ENCODE assay signal across 15 cellular contexts in genomic region chr3:195268608-195269309, GRCh38. TPM values are rescaled to one million over a fixed set of nuclear protein-coding genes. Genes with fewer than 3 reads are reported as not detected.
DNase-seq lines count a peak whose midpoint lies in the region; ATAC-seq, FAIRE-seq and TF ChIP-seq lines count a peak whose summit lies in the region.
"Had no signal": no experiment of that assay in that cellular context is flagged by ENCODE, and none has a peak within 500 bp of the region (broad histone marks: within the 10 kb centered on the region; RNA-seq: fewer than 3 reads in every experiment).

No MANE protein-coding gene starts in this region.

- H3K79me2 ChIP-seq in PC-3 (ENCODE audit: low read length): peaks cover 64% of the 10 kb centered on the region

- H3K27ac ChIP-seq in PC-3 (ENCODE audit: low read length) (no peak overlapping the region), foreskin keratinocyte (no peak overlapping the region), pancreas (no peak overlapping the region)
- H3K27ac ChIP-seq: lower lobe of right lung, uterus had no signal

- intact Hi-C loops in PC-3 (cut with micrococcal nuclease): no loop called here
- intact Hi-C loops in pancreas (cut with DNase I): loop anchor here in 1 of 3 donors (5.0 kb wide), 1 partner anchor 601 kb away; no protein-coding TSS in a partner anchor

- H3K4me3 Mint-ChIP-seq in activated T-cell treated with anti-CD3 and anti-CD28 coated beads, Interleukin-2, amount 50 U/mL, for 72 hours: peak overlapping the region; percentile 7 to 52
- H3K4me3 Mint-ChIP-seq in endothelial cell (ENCODE audit: unreplicated experiment): peak overlapping the region; percentile 72
- peak overlapping the region; percentile 77 for H3K4me3 Mint-ChIP-seq in stimulated activated effector memory CD8-positive, alpha-beta T cell treated with anti-CD3 and anti-CD28 coated beads, Interleukin-12 subunit alpha, Interleukin-12 subunit beta, amount 100 ng/mL, for 72 hours

- H3K27me3 Mint-ChIP-seq in activated T-cell treated with anti-CD3 and anti-CD28 coated beads, Interleukin-2, amount 50 U/mL, for 72 hours (ENCODE audit: low read depth): no peaks in the 10 kb centered on the region
- H3K27me3 Mint-ChIP-seq in endothelial cell (ENCODE audit: unreplicated experiment): peaks cover 18% of the 10 kb centered on the region

- H3K4me1 Mint-ChIP-seq in activated T-cell treated with anti-CD3 and anti-CD28 coated beads, Interleukin-2, amount 50 U/mL, for 72 hours (ENCODE audit: low read depth): peaks cover 24% of the 10 kb centered on the region
- H3K4me1 Mint-ChIP-seq in endothelial cell (ENCODE audit: unreplicated experiment): peaks cover 40% of the 10 kb centered on the region
- H3K4me1 Mint-ChIP-seq in stimulated activated effector memory CD8-positive, alpha-beta T cell treated with anti-CD3 and anti-CD28 coated beads, Interleukin-12 subunit alpha, Interleukin-12 subunit beta, amount 100 ng/mL, for 72 hours: peaks cover 30% of the 10 kb centered on the region

- no peak overlapping the region for H3K27ac Mint-ChIP-seq in activated T-cell treated with anti-CD3 and anti-CD28 coated beads, Interleukin-2, amount 50 U/mL, for 72 hours
- H3K27ac Mint-ChIP-seq in endothelial cell (ENCODE audit: unreplicated experiment): no peak overlapping the region
- peak overlapping the region; percentile 74 for H3K27ac Mint-ChIP-seq in stimulated activated effector memory CD8-positive, alpha-beta T cell treated with anti-CD3 and anti-CD28 coated beads, Interleukin-12 subunit alpha, Interleukin-12 subunit beta, amount 100 ng/mL, for 72 hours

- CTCF ChIA-PET in PC-3 (lab: Charles Lee): interaction anchor here (0.5 kb wide), 1 partner anchor 601 kb away, joined by 4 read pairs; no protein-coding TSS in a partner anchor

- no peaks in the 10 kb centered on the region for H3K9me2 ChIP-seq in PC-3 (replicated peaks; ENCODE audit: low read length)

- H3K4me2 ChIP-seq in PC-3 (ENCODE audit: low read length): peak overlapping the region; percentile 96

- FAIRE-seq in pancreas (lab: Jason Lieb, UNC): no peak

- no peak for ATAC-seq in activated T-cell treated with anti-CD3 and anti-CD28 coated beads, Interleukin-2, amount 50 U/mL, for 72 hours (replicated peaks in 1 of 2)
- ATAC-seq in PC-3: no peak
- ATAC-seq in stimulated activated effector memory CD8-positive, alpha-beta T cell treated with anti-CD3 and anti-CD28 coated beads, Interleukin-12 subunit alpha, Interleukin-12 subunit beta, amount 100 ng/mL, for 72 hours: no peak
- no peak for ATAC-seq in foreskin keratinocyte
- ATAC-seq in pancreas: no peak
- ATAC-seq: lower lobe of right lung had no signal

- peaks cover 12% of the 10 kb centered on the region for H3K36me3 ChIP-seq in PC-3 (ENCODE audit: low read depth, low read length)
- no peaks in the 10 kb centered on the region for H3K36me3 ChIP-seq in pancreas
- H3K36me3 ChIP-seq: lower lobe of right lung, uterus had no signal

- H3K4me1 ChIP-seq in PC-3 (ENCODE audit: insufficient read depth, low read length) (peaks cover 21% of the 10 kb centered on the region), foreskin keratinocyte (peaks cover 11% of the 10 kb centered on the region), pancreas (peaks cover 0 to 8% (median 0%) of the 10 kb centered on the region in 3 donors)
- H3K4me1 ChIP-seq: uterus had no signal

- H4K20me1 ChIP-seq in PC-3 (ENCODE audit: low read length): peaks cover 14% of the 10 kb centered on the region; the same call in 1 of the 2 replicates

- H3K27me3 ChIP-seq in PC-3 (ENCODE audit: low read length) (no peaks in the 10 kb centered on the region), foreskin keratinocyte (no peaks in the 10 kb centered on the region), pancreas (no peaks in the 10 kb centered on the region)
- H3K27me3 ChIP-seq: uterus had no signal

- no TSS peak for BruUV-seq in PC-3 (replicated peaks; lab: Mats Ljungman, UMichigan)

- no peak overlapping the region for H2AFZ ChIP-seq in PC-3 (ENCODE audit: low read length)

- H3K4me3 ChIP-seq in PC-3 (ENCODE audit: low read length) (peak overlapping the region; percentile 82; the same call in 1 of the 2 replicates), pancreas (no peak overlapping the region)
- H3K4me3 ChIP-seq: uterus had no signal

- POLR2A ChIA-PET in PC-3 (lab: Charles Lee; ENCODE audit: unreplicated experiment): no interaction called here

- H3K9me3 ChIP-seq in PC-3 (ENCODE audit: low read length) (no peaks in the 10 kb centered on the region), pancreas (no peaks in the 10 kb centered on the region)
- H3K9me3 ChIP-seq: lower lobe of right lung, uterus had no signal

- no peak for TF ChIP-seq CTCF in PC-3 (conservative IDR thresholded peaks at IDR 0.05; ENCODE audit: low read depth, low read length)
- no peak for TF ChIP-seq CTCF in endothelial cell (IDR thresholded peaks at IDR 0.05; ENCODE audit: unreplicated experiment)
- TF ChIP-seq CTCF in foreskin keratinocyte (conservative IDR thresholded peaks at IDR 0.05): no peak
- TF ChIP-seq CTCF in pancreas (IDR thresholded peaks at IDR 0.05): no peak

- no peaks in the 10 kb centered on the region for H3K9me3 Mint-ChIP-seq in activated T-cell treated with anti-CD3 and anti-CD28 coated beads, Interleukin-2, amount 50 U/mL, for 72 hours
- no peaks in the 10 kb centered on the region for H3K9me3 Mint-ChIP-seq in endothelial cell (ENCODE audit: unreplicated experiment)
- H3K9me3 Mint-ChIP-seq in stimulated activated effector memory CD8-positive, alpha-beta T cell treated with anti-CD3 and anti-CD28 coated beads, Interleukin-12 subunit alpha, Interleukin-12 subunit beta, amount 100 ng/mL, for 72 hours: no peaks in the 10 kb centered on the region

- 93 to 96% methylated on average over 10 of the region's 10 CpGs for WGBS in pancreas, 2 donors

- no peaks in the 10 kb centered on the region for H3F3A ChIP-seq in PC-3 (ENCODE audit: low read length, unreplicated experiment)

- no peak overlapping the region for H3K9ac ChIP-seq in PC-3 (ENCODE audit: low read length)

- H3K36me3 Mint-ChIP-seq in activated T-cell treated with anti-CD3 and anti-CD28 coated beads, Interleukin-2, amount 50 U/mL, for 72 hours (ENCODE audit: insufficient read depth in 2 of 2): peaks cover 0 to 2% of the 10 kb centered on the region in 2 donors
- peaks cover 22% of the 10 kb centered on the region for H3K36me3 Mint-ChIP-seq in endothelial cell (ENCODE audit: low read depth, unreplicated experiment)
- H3K36me3 Mint-ChIP-seq in stimulated activated effector memory CD8-positive, alpha-beta T cell treated with anti-CD3 and anti-CD28 coated beads, Interleukin-12 subunit alpha, Interleukin-12 subunit beta, amount 100 ng/mL, for 72 hours: peaks cover 22% of the 10 kb centered on the region

- no peak for DNase-seq in activated T-cell treated with anti-CD3 and anti-CD28 coated beads, Interleukin-2, amount 50 U/mL, for 72 hours
- no peak for DNase-seq in activated T-cell treated with anti-CD3 and anti-CD28 coated beads, Interleukin-2, amount 50 U/mL, for 48 hours
- DNase-seq in PC-3: no peak
- DNase-seq in endothelial cell (ENCODE audit: low spot score): no peak
- DNase-seq in stimulated activated effector memory CD8-positive, alpha-beta T cell treated with anti-CD3 and anti-CD28 coated beads, Interleukin-12 subunit alpha, Interleukin-12 subunit beta, amount 100 ng/mL, for 72 hours (ENCODE audit: low spot score in 2 of 2): no peak
- DNase-seq in foreskin keratinocyte: no peak
- DNase-seq in NCI-H774 (lab: John Stamatoyannopoulos, UW): no peak
- no peak for DNase-seq in pancreas
- DNase-seq: caudate nucleus; H7; lower lobe of right lung; NCI-H1092; NCI-H510A treated with DMSO at 0.1 percent for 48 hours; stimulated activated CD8-positive, alpha-beta memory T cell treated with anti-CD3 and anti-CD28 coated beads, Interleukin-4, amount 100 ng/mL, for 48 hours; uterus had no signal

RNA-seq across cellular contexts. Expression of gene XXYLT1, which starts 2.2 kb away (rescaled TPM):
- total RNA-seq in activated T-cell treated with anti-CD3 and anti-CD28 coated beads, Interleukin-2, amount 50 U/mL, for 72 hours: 1 to 10 TPM; 6.2 to 6.6 TPM
- total RNA-seq in PC-3 (2014; rRNA removed) (25.5 and 27.8 TPM in 2 replicates), endothelial cell (ENCODE audit: unreplicated experiment) (25.0 TPM), foreskin keratinocyte (7.8 and 10.0 TPM in 2 replicates), pancreas (1 to 10 TPM; 1.8 to 5.0 (median 2.5) TPM)
- polyA plus RNA-seq in foreskin keratinocyte (5.5 and 7.7 TPM in 2 replicates), pancreas (1 to 10 TPM; 2.5 to 3.4 TPM)
